5 cellular contexts compared by ENCODE assay signal in the genomic region with DNA sequence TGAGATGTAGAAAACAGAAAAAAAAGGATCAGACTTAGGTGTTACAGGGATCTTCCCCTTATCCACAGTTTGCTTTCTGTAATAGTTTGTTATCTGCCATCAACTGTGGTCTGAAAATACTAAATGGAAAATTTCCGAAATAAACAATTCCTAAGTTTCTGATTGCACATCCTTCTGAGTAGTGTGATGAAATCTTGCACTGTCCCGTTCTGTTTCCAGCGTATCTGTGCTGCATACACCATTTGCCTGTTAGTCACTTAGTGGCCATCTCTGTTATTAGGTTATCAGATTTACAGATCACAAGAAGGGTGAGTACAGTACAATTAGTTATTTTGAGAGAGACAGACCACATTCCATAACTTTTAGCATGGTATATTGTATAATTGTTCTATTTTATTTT.
"Had no signal": no experiment of that assay in that cellular context is flagged by ENCODE, and none has a peak within 500 bp of the region (broad histone marks: within the 10 kb centered on the region; RNA-seq: fewer than 3 reads in every experiment).

No MANE protein-coding gene starts in this region.

- H3K4me3 Mint-ChIP-seq: GM23338, H9, IgD-negative memory B cell had no signal

- ATAC-seq: GM23338 had no signal

- H3K9me3 Mint-ChIP-seq: H9 had no signal

- H3K4me1 Mint-ChIP-seq: IgD-negative memory B cell had no signal

- H3K27ac Mint-ChIP-seq: GM23338, H9, IgD-negative memory B cell had no signal

- H3K4me2 ChIP-seq: GM23338 had no signal

- DNase-seq: H9, HCEC 1CT, KBM-7 had no signal

- H3K4me3 ChIP-seq: GM23338 had no signal

- H2AFZ ChIP-seq: GM23338 had no signal
